8 cellular contexts compared by ENCODE assay signal in the genomic region with DNA sequence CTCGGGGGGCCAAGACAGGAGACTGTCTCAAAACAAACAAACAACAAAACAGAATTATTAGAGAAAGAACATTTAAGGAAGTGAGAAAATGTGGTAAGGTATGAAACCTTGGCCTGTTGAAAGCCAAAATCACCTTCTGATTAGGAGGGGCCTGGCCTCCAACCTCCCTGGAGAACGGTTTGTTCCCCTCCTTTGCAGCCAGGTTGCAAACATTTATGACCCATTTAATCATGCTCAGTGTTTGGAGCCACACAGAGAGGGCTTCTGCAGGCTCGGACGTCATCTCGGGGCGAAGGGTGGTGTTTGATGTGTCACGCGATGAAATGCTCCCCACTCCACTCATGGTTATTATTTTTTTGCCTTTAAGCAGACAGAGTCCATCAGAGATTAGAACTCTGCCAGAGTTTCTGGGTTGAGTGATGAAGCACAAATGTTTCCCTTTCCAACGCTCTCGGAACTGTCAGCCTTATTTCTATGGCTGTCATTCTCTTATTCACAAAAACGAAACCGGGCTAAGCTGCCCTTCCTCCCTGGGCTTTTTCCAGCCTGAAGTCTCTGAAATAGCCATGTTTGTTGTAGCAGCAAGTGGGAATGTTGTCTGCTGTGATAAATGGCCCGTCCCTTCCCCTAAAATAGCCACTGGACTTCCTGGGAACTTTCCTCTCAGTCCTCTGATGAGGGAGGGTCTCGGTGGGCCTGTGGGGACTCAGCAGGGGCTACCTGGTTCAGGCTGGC. TPM values are rescaled to one million over a fixed set of nuclear protein-coding genes. Genes with fewer than 3 reads are reported as not detected.
A peak's percentile ranks its signal among the peaks of the same experiment; 100 is the strongest.
DNase-seq lines count a peak whose midpoint lies in the region; ATAC-seq and TF ChIP-seq lines count a peak whose summit lies in the region.

No MANE protein-coding gene starts in this region.

- peak overlapping the region; percentile 77; the same call in 1 of the 2 replicates for H2AFZ ChIP-seq in OCI-LY7 (ENCODE audit: low read length)

- CTCF ChIA-PET in OCI-LY7 (lab: Charles Lee; ENCODE audit: unreplicated experiment), result interaction anchor here (0.5 kb wide), 1 partner anchor 18 kb away, joined by 4 read pairs; no protein-coding TSS in a partner anchor

- H3K27ac ChIP-seq in OCI-LY7 (ENCODE audit: low read depth, low read length, poor library complexity, severe bottlenecking), result peak overlapping the region; percentile 29
- peak overlapping the region; percentile 78 for H3K27ac ChIP-seq in muscle layer of colon (ENCODE audit: low read depth, low read length)

- H3K27me3 ChIP-seq in muscle layer of colon (ENCODE audit: control insufficient read depth in 1 of 2, insufficient read depth in 2 of 2, low read length in 2 of 2), result no peaks in the 10 kb centered on the region

- intact Hi-C loops in OCI-LY7 (cut with micrococcal nuclease; ENCODE audit: unreplicated experiment), result no loop called here

- POLR2A ChIA-PET in OCI-LY7 (lab: Charles Lee), result interaction anchor here (0.8 to 2.3 kb wide), 3 partner anchors 10 to 22 kb away, joined by 3 to 11 read pairs (median 4); no protein-coding TSS in a partner anchor

- peak; percentile 63 for DNase-seq in OCI-LY7 (ENCODE audit: low spot score)
- DNase-seq in NCI-H128 (lab: John Stamatoyannopoulos, UW; ENCODE audit: unreplicated experiment), result no peak
- no peak for DNase-seq in NCI-H1105 treated with DMSO at 0.1 percent for 48 hours (lab: John Stamatoyannopoulos, UW)
- no peak for DNase-seq in NCI-H187 (lab: John Stamatoyannopoulos, UW)
- DNase-seq in activated CD4-positive, alpha-beta T cell treated with anti-CD3 and anti-CD28 coated beads, Interleukin-2, amount 50 U/mL, for 48 hours, result no peak

- H3K9me3 ChIP-seq in OCI-LY7 (ENCODE audit: low read length), result no peaks in the 10 kb centered on the region
- H3K9me3 ChIP-seq in muscle layer of colon (ENCODE audit: low read length), result no peaks in the 10 kb centered on the region

- BruUV-seq in OCI-LY7 (replicated peaks; lab: Mats Ljungman, UMichigan), result no TSS peak

- peak overlapping the region; percentile 1 for H3K9ac ChIP-seq in muscle layer of colon (ENCODE audit: low read length)

- no peaks in the 10 kb centered on the region for H3K79me2 ChIP-seq in OCI-LY7 (ENCODE audit: insufficient read depth, low read depth, low read length)

- no peaks in the 10 kb centered on the region for H4K20me1 ChIP-seq in OCI-LY7 (ENCODE audit: insufficient read depth, low read length)

- ATAC-seq in GM18499 (IDR thresholded peaks at IDR 0.05; ENCODE audit: insufficient read depth, unreplicated experiment), result peak; percentile 87
- ATAC-seq in HG02623 (IDR thresholded peaks at IDR 0.05; ENCODE audit: unreplicated experiment), result peak; percentile 92

- no peaks in the 10 kb centered on the region for H3K36me3 ChIP-seq in OCI-LY7 (ENCODE audit: insufficient read depth, low read length)
- no peaks in the 10 kb centered on the region for H3K36me3 ChIP-seq in muscle layer of colon (ENCODE audit: insufficient read depth, low read length)

- H3K4me2 ChIP-seq in OCI-LY7 (ENCODE audit: low read length), result peak overlapping the region; percentile 60

- no peaks in the 10 kb centered on the region for H3K9me2 ChIP-seq in OCI-LY7 (ENCODE audit: insufficient read depth, low read length)

- TF ChIP-seq CTCF in OCI-LY7 (conservative IDR thresholded peaks at IDR 0.05; ENCODE audit: low read length), result no peak

- H3K4me1 ChIP-seq in OCI-LY7 (ENCODE audit: insufficient read depth, low read length, poor library complexity, severe bottlenecking) (peaks cover 54% of the 10 kb centered on the region), muscle layer of colon (ENCODE audit: insufficient read depth, low read length) (peaks cover 40% of the 10 kb centered on the region)

- H3K4me3 ChIP-seq in OCI-LY7 (ENCODE audit: low read depth, low read length, poor library complexity, severe bottlenecking), result peak overlapping the region; percentile 19
- H3K4me3 ChIP-seq in muscle layer of colon (ENCODE audit: low read depth in 1 of 2, low read length in 2 of 2), result peak overlapping the region in 1 of 2 donors; percentile 28

RNA-seq across cellular contexts. Expression of a gene that starts 33.6 kb away (rescaled TPM):
- total RNA-seq in OCI-LY7 (2014; rRNA removed; shearing (Covaris generic)), result 12.4 and 15.5 TPM in 2 replicates
- total RNA-seq in OCI-LY7 (2022), result 21.0 and 23.4 TPM in 2 replicates
